27 cellular contexts compared by ENCODE assay signal in genomic region chr20:30499123-30499522, GRCh38.
"Had no signal": no experiment of that assay in that cellular context is flagged by ENCODE, and none has a peak within 500 bp of the region (broad histone marks: within the 10 kb centered on the region; RNA-seq: fewer than 3 reads in every experiment).

No MANE protein-coding gene starts in this region.

- H3K4me3 ChIP-seq: gastroesophageal sphincter, pancreas, right atrium auricular region, suprapubic skin, tibial artery had no signal

- H3K9me3 Mint-ChIP-seq: activated CD4-positive, alpha-beta memory T cell treated with anti-CD3 and anti-CD28 coated beads, Interleukin-2, amount 10 ng/mL, durations not matched to agents 7 days and 5 days; activated naive CD8-positive, alpha-beta T cell treated with anti-CD3 and anti-CD28 coated beads, Interleukin-2, amount 10 ng/mL, durations not matched to agents 7 days and 5 days; activated T-cell treated with anti-CD3 and anti-CD28 coated beads, Interleukin-2, amount 50 U/mL, for 24 hours; effector memory CD8-positive, alpha-beta T cell had no signal

- H3K36me3 ChIP-seq: brain microvascular endothelial cell, gastroesophageal sphincter, pancreas, right atrium auricular region, suprapubic skin, tibial artery had no signal

- DNase-seq: activated CD4-positive, alpha-beta memory T cell treated with anti-CD3 and anti-CD28 coated beads, Interleukin-2, amount 10 ng/mL, durations not matched to agents 7 days and 5 days; activated CD4-positive, alpha-beta T cell treated with anti-CD3 and anti-CD28 coated beads, Interleukin-2, amount 10 ng/mL, durations not matched to agents 7 days and 5 days; activated CD4-positive, CD25-positive, alpha-beta regulatory T cell treated with anti-CD3 and anti-CD28 coated beads, Interleukin-2, amount 50 U/mL, for 72 hours; activated CD8-positive, alpha-beta memory T cell treated with anti-CD3 and anti-CD28 coated beads, Interleukin-2, amount 50 U/mL, for 48 hours; activated gamma-delta T cell; activated naive CD4-positive, alpha-beta T cell treated with anti-CD3 and anti-CD28 coated beads, Interleukin-2, amount 10 ng/mL, durations not matched to agents 7 days and 5 days; activated naive CD8-positive, alpha-beta T cell treated with anti-CD3 and anti-CD28 coated beads, Interleukin-2, amount 10 ng/mL, durations not matched to agents 7 days and 5 days; activated T-cell treated with anti-CD3 and anti-CD28 coated beads, Interleukin-2, amount 50 U/mL, for 24 hours; brain microvascular endothelial cell; caudate nucleus; cortex of kidney; effector memory CD8-positive, alpha-beta T cell; hippocampal formation; islet precursor cell; mammary epithelial cell; naive B cell; nucleus accumbens; pancreas; stimulated activated CD4-positive, alpha-beta T cell treated with anti-CD3 and anti-CD28 coated beads, Interleukin-15, amount 100 ng/mL, for 24 hours; stimulated activated CD4-positive, alpha-beta T cell treated with anti-CD3 and anti-CD28 coated beads, Interleukin-2, amount 100 ng/mL, for 24 hours; stimulated activated naive CD4-positive, alpha-beta T cell; T-helper 2 cell; tibial artery had no signal

- H3K36me3 Mint-ChIP-seq: activated naive CD4-positive, alpha-beta T cell treated with anti-CD3 and anti-CD28 coated beads, Interleukin-2, amount 10 ng/mL, durations not matched to agents 7 days and 5 days; activated naive CD8-positive, alpha-beta T cell treated with anti-CD3 and anti-CD28 coated beads, Interleukin-2, amount 10 ng/mL, durations not matched to agents 7 days and 5 days; mesothelial cell of epicardium; naive B cell had no signal

- H3K4me1 Mint-ChIP-seq: activated CD4-positive, alpha-beta memory T cell treated with anti-CD3 and anti-CD28 coated beads, Interleukin-2, amount 10 ng/mL, durations not matched to agents 7 days and 5 days; activated CD4-positive, alpha-beta T cell treated with anti-CD3 and anti-CD28 coated beads, Interleukin-2, amount 10 ng/mL, durations not matched to agents 7 days and 5 days; activated naive CD4-positive, alpha-beta T cell treated with anti-CD3 and anti-CD28 coated beads, Interleukin-2, amount 10 ng/mL, durations not matched to agents 7 days and 5 days; mesothelial cell of epicardium; naive B cell had no signal

- H3K27ac Mint-ChIP-seq: activated CD4-positive, alpha-beta memory T cell treated with anti-CD3 and anti-CD28 coated beads, Interleukin-2, amount 10 ng/mL, durations not matched to agents 7 days and 5 days; activated CD4-positive, alpha-beta T cell treated with anti-CD3 and anti-CD28 coated beads, Interleukin-2, amount 10 ng/mL, durations not matched to agents 7 days and 5 days; activated naive CD4-positive, alpha-beta T cell treated with anti-CD3 and anti-CD28 coated beads, Interleukin-2, amount 10 ng/mL, durations not matched to agents 7 days and 5 days; activated naive CD8-positive, alpha-beta T cell treated with anti-CD3 and anti-CD28 coated beads, Interleukin-2, amount 10 ng/mL, durations not matched to agents 7 days and 5 days; activated T-cell treated with anti-CD3 and anti-CD28 coated beads, Interleukin-2, amount 50 U/mL, for 24 hours; effector memory CD8-positive, alpha-beta T cell; mesothelial cell of epicardium; naive B cell had no signal

- H3K27ac ChIP-seq: brain microvascular endothelial cell, gastroesophageal sphincter, pancreas, right atrium auricular region, suprapubic skin, tibial artery had no signal

- H3K27me3 Mint-ChIP-seq: activated CD4-positive, alpha-beta memory T cell treated with anti-CD3 and anti-CD28 coated beads, Interleukin-2, amount 10 ng/mL, durations not matched to agents 7 days and 5 days; activated CD4-positive, alpha-beta T cell treated with anti-CD3 and anti-CD28 coated beads, Interleukin-2, amount 10 ng/mL, durations not matched to agents 7 days and 5 days; activated naive CD4-positive, alpha-beta T cell treated with anti-CD3 and anti-CD28 coated beads, Interleukin-2, amount 10 ng/mL, durations not matched to agents 7 days and 5 days; activated naive CD8-positive, alpha-beta T cell treated with anti-CD3 and anti-CD28 coated beads, Interleukin-2, amount 10 ng/mL, durations not matched to agents 7 days and 5 days; activated T-cell treated with anti-CD3 and anti-CD28 coated beads, Interleukin-2, amount 50 U/mL, for 24 hours; effector memory CD8-positive, alpha-beta T cell; naive B cell had no signal

- H3K4me3 Mint-ChIP-seq: activated CD4-positive, alpha-beta memory T cell treated with anti-CD3 and anti-CD28 coated beads, Interleukin-2, amount 10 ng/mL, durations not matched to agents 7 days and 5 days; activated CD4-positive, alpha-beta T cell treated with anti-CD3 and anti-CD28 coated beads, Interleukin-2, amount 10 ng/mL, durations not matched to agents 7 days and 5 days; activated naive CD4-positive, alpha-beta T cell treated with anti-CD3 and anti-CD28 coated beads, Interleukin-2, amount 10 ng/mL, durations not matched to agents 7 days and 5 days; activated naive CD8-positive, alpha-beta T cell treated with anti-CD3 and anti-CD28 coated beads, Interleukin-2, amount 10 ng/mL, durations not matched to agents 7 days and 5 days; activated T-cell treated with anti-CD3 and anti-CD28 coated beads, Interleukin-2, amount 50 U/mL, for 24 hours; effector memory CD8-positive, alpha-beta T cell; mesothelial cell of epicardium; naive B cell had no signal

- H3K4me1 ChIP-seq: pancreas, right atrium auricular region, tibial artery had no signal

- ATAC-seq: effector memory CD8-positive, alpha-beta T cell; gastroesophageal sphincter; pancreas had no signal

- H3K9me3 ChIP-seq: gastroesophageal sphincter, pancreas, right atrium auricular region, suprapubic skin, tibial artery had no signal

- H3K27me3 ChIP-seq: brain microvascular endothelial cell, pancreas, right atrium auricular region had no signal
